Comparison of ENCODE assay signal across 6 cellular contexts in the genomic region with DNA sequence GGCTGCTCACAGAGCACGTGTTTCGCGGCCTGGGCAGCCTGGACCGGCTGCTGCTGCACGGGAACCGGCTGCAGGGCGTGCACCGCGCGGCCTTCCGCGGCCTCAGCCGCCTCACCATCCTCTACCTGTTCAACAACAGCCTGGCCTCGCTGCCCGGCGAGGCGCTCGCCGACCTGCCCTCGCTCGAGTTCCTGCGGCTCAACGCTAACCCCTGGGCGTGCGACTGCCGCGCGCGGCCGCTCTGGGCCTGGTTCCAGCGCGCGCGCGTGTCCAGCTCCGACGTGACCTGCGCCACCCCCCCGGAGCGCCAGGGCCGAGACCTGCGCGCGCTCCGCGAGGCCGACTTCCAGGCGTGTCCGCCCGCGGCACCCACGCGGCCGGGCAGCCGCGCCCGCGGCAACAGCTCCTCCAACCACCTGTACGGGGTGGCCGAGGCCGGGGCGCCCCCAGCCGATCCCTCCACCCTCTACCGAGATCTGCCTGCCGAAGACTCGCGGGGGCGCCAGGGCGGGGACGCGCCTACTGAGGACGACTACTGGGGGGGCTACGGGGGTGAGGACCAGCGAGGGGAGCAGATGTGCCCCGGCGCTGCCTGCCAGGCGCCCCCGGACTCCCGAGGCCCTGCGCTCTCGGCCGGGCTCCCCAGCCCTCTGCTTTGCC. TPM values are rescaled to one million over a fixed set of nuclear protein-coding genes. Genes with fewer than 3 reads are reported as not detected.
A peak's percentile ranks its signal among the peaks of the same experiment; 100 is the strongest.
DNase-seq lines count a peak whose midpoint lies in the region; ATAC-seq, FAIRE-seq and TF ChIP-seq lines count a peak whose summit lies in the region.

No MANE protein-coding gene starts in this region.

- TF ChIP-seq CTCF in omental fat pad (IDR thresholded peaks at IDR 0.05): no peak

- TF ChIP-seq POLR2A in H54 (IDR thresholded peaks at IDR 0.05; ENCODE audit: low read depth, low read length): no peak

- DNase-seq in central memory CD4-positive, alpha-beta T cell: peak; percentile 9
- DNase-seq in omental fat pad (ENCODE audit: low spot score): no peak
- no peak for DNase-seq in H54 (ENCODE audit: insufficient read length, low spot score)
- DNase-seq in NCI-H82 treated with DMSO at 0.1 percent for 48 hours (lab: John Stamatoyannopoulos, UW; ENCODE audit: unreplicated experiment): no peak

- no peak for FAIRE-seq in H54 (lab: Jason Lieb, UNC)

- ATAC-seq in GM18909 (IDR thresholded peaks at IDR 0.05; ENCODE audit: poor library complexity, unreplicated experiment) (peak; percentile 37), HG03469 (IDR thresholded peaks at IDR 0.05; ENCODE audit: unreplicated experiment) (peak; percentile 23), omental fat pad (ENCODE audit: low FRiP score) (peak; percentile 56)

RNA-seq across cellular contexts. Expression of a gene that starts 16.0 kb away (rescaled TPM):
- 1 to 10 TPM in 1 of 4 donors, under 1 TPM in 2, not detected in 1; 0.25 to 1.4 (median 0.74) TPM for total RNA-seq in omental fat pad

RNA-seq across cellular contexts. Expression of a gene that starts 39.1 kb away (rescaled TPM):
- total RNA-seq in omental fat pad: 10 to 100 TPM; 11.5 to 40.4 (median 16.5) TPM

RNA-seq across cellular contexts. Expression of a gene that starts 49.4 kb away (rescaled TPM):
- total RNA-seq in omental fat pad: 100 to 1,000 TPM in 3 of 4 donors, 10 to 100 TPM in 1; 73.3 to 152 (median 112) TPM

RNA-seq across cellular contexts. Expression of a gene that starts 54.2 kb away (rescaled TPM):
- 10 to 100 TPM; 42.9 to 49.0 (median 45.9) TPM for total RNA-seq in omental fat pad
